ENCODE assay signal across 1 cellular context in the genomic region with DNA sequence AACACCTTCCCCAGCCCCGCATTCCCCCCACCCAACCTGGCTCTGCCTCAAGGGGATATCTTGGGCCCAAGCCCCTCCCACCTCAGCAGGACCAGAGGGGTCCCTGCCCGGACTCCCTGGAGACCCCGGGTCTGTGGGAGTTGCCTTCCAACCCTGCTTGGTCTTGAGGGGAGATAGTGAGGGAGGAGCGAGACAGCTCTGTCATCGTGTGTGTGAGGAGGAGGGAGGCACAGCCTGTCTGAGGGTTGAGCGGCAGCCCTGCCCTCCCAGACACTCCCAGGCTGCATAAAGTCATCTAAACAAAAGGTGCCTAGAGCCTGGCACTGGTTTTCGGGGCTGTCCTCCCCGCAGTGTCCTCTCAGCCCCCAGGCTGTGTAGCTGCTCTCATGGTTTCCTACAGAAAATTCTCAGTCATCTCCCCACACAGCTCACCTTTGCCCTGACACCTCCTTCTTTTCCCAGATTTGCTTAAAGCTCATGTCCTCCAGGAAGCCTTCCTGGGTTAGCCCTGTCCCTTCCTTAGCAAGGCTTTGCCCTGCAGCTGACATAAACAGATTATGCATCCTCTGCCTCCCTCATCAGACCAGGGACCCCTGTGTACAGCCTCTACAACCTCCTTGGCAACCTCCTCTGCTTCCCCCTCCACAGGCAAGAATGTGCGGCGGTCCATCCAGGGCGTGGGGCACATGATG.
TF ChIP-seq lines count a peak whose summit lies in the region.

No MANE protein-coding gene starts in this region.

TF ChIP-seq in IMR-90, 13 proteins besides CTCF, POLR2A, EP300 and RAD21 (continued from another document):
- TF ChIP-seq SMC3 (IDR thresholded peaks at IDR 0.05; ENCODE audit: low read depth, low read length) (no peak), NFE2L2 (IDR thresholded peaks at IDR 0.05; ENCODE audit: low read depth, low read length) (no peak), CEBPB (IDR thresholded peaks at IDR 0.05; ENCODE audit: low read depth, low read length) (no peak), RCOR1 (IDR thresholded peaks at IDR 0.05; ENCODE audit: insufficient replicate concordance, low read length) (no peak), RFX5 (IDR thresholded peaks at IDR 0.05; ENCODE audit: low read depth, low read length) (no peak)
